ENCODE assay signal across 16 cellular contexts in genomic region chr7:95066736-95067530, GRCh38.
A peak's percentile ranks its signal among the peaks of the same experiment; 100 is the strongest.
DNase-seq lines count a peak whose midpoint lies in the region; ATAC-seq and TF ChIP-seq lines count a peak whose summit lies in the region.
"Had no signal": no experiment of that assay in that cellular context is flagged by ENCODE, and none has a peak within 500 bp of the region (broad histone marks: within the 10 kb centered on the region; RNA-seq: fewer than 3 reads in every experiment).

No MANE protein-coding gene starts in this region.

- H3K27me3 ChIP-seq in GM23338 (ENCODE audit: insufficient read depth) (no peaks in the 10 kb centered on the region), SJCRH30 (no peaks in the 10 kb centered on the region), foreskin keratinocyte (no peaks in the 10 kb centered on the region)
- H3K27me3 ChIP-seq: left lung had no signal

- no peaks in the 10 kb centered on the region for H3K9me2 ChIP-seq in GM23338 (ENCODE audit: insufficient read depth)

- H3K4me1 ChIP-seq in GM23338 (ENCODE audit: insufficient read depth) (peaks cover 15% of the 10 kb centered on the region; the same call in 1 of the 2 replicates), SJCRH30 (peaks cover 9% of the 10 kb centered on the region), foreskin keratinocyte (no peaks in the 10 kb centered on the region)
- H3K4me1 ChIP-seq: left lung had no signal

- no peaks in the 10 kb centered on the region for H3K9me3 Mint-ChIP-seq in GM23338
- H3K9me3 Mint-ChIP-seq: activated T-helper 2 cell treated with anti-CD3 and anti-CD28 coated beads, Interferon-gamma antibody, Interleukin-2, Interleukin-4, amounts not matched to agents 10 μg/mL and 5 μg/mL and 100 μg/mL, durations not matched to agents 14 hours and 24 hours and 36 hours; stimulated activated naive CD8-positive, alpha-beta T cell treated with anti-CD3 and anti-CD28 coated beads, Interleukin-15, Interleukin-2, amounts not matched to agents 100 ng/mL and 50 ng/mL, for 24 hours had no signal

- H3F3A ChIP-seq in GM23338 (replicated peaks; ENCODE audit: low read depth), result no peaks in the 10 kb centered on the region

- no peaks in the 10 kb centered on the region for H3K9me3 ChIP-seq in SJCRH30 (replicated peaks)
- H3K9me3 ChIP-seq: HAP-1, left lung had no signal

- H3K36me3 ChIP-seq in GM23338 (ENCODE audit: insufficient read depth), result no peaks in the 10 kb centered on the region
- H3K36me3 ChIP-seq in SJCRH30, result no peaks in the 10 kb centered on the region
- H3K36me3 ChIP-seq: HAP-1, left lung had no signal

- peaks cover 11% of the 10 kb centered on the region for H3K4me1 Mint-ChIP-seq in GM23338

- H3K4me3 ChIP-seq in GM23338, result no peak overlapping the region
- no peak overlapping the region for H3K4me3 ChIP-seq in SJCRH30
- H3K4me3 ChIP-seq in retinal pigment epithelial cell (ENCODE audit: low read length), result no peak overlapping the region
- H3K4me3 ChIP-seq: HAP-1, left lung had no signal

- ATAC-seq in GM23338 (no peak), foreskin keratinocyte (peak; percentile 72), HG03159 (IDR thresholded peaks at IDR 0.05; ENCODE audit: unreplicated experiment) (no peak)
- ATAC-seq: left lung had no signal

- H3K27ac ChIP-seq in GM23338 (ENCODE audit: low read depth) (no peak overlapping the region), SJCRH30 (peak overlapping the region; percentile 49), foreskin keratinocyte (no peak overlapping the region)
- H3K27ac ChIP-seq: left lung had no signal

- no peaks in the 10 kb centered on the region for H3K27me3 Mint-ChIP-seq in GM23338 (ENCODE audit: insufficient read depth, low read depth, poor library complexity)
- H3K27me3 Mint-ChIP-seq: stimulated activated naive CD8-positive, alpha-beta T cell treated with anti-CD3 and anti-CD28 coated beads, Interleukin-15, Interleukin-2, amounts not matched to agents 100 ng/mL and 50 ng/mL, for 24 hours had no signal

- CTCF ChIA-PET in GM10248 (lab: Yijun Ruan, JAX), result no interaction called here

- DNase-seq in GM23338 (ENCODE audit: low spot score), result no peak
- DNase-seq in SJCRH30, result peak; percentile 12 to 79
- DNase-seq in foreskin keratinocyte, result peak; percentile 13 to 47
- peak; percentile 34 for DNase-seq in retinal pigment epithelial cell (ENCODE audit: low read depth)
- no peak for DNase-seq in GM10248 (ENCODE audit: extremely low spot score)
- no peak for DNase-seq in T-helper 1 cell
- DNase-seq in NAMALWA (ENCODE audit: low spot score), result no peak
- DNase-seq: activated CD4-positive, alpha-beta T cell treated with anti-CD3 and anti-CD28 coated beads for 48 hours; central memory CD4-positive, alpha-beta T cell; left lung; NCI-H2029 treated with DMSO at 0.1 percent for 48 hours; stimulated activated CD4-positive, alpha-beta T cell treated with anti-CD3 and anti-CD28 coated beads, Interleukin-2, amount 100 ng/mL, for 48 hours had no signal

- H3K36me3 Mint-ChIP-seq in GM23338 (ENCODE audit: low read depth), result no peaks in the 10 kb centered on the region

- H3K27ac Mint-ChIP-seq in GM23338, result 0 out of 2 replicates have a peak overlapping the region, but pooled peaks have one; percentile 1
- H3K27ac Mint-ChIP-seq: activated T-helper 2 cell treated with anti-CD3 and anti-CD28 coated beads, Interferon-gamma antibody, Interleukin-2, Interleukin-4, amounts not matched to agents 10 μg/mL and 5 μg/mL and 100 μg/mL, durations not matched to agents 14 hours and 24 hours and 36 hours; stimulated activated naive CD8-positive, alpha-beta T cell treated with anti-CD3 and anti-CD28 coated beads, Interleukin-15, Interleukin-2, amounts not matched to agents 100 ng/mL and 50 ng/mL, for 24 hours had no signal

- H3K4me3 Mint-ChIP-seq in GM23338, result no peak overlapping the region
- H3K4me3 Mint-ChIP-seq: stimulated activated naive CD8-positive, alpha-beta T cell treated with anti-CD3 and anti-CD28 coated beads, Interleukin-15, Interleukin-2, amounts not matched to agents 100 ng/mL and 50 ng/mL, for 24 hours had no signal

- H4K20me1 ChIP-seq in GM23338 (replicated peaks; ENCODE audit: insufficient read depth), result no peaks in the 10 kb centered on the region

- H3K79me2 ChIP-seq in GM23338 (replicated peaks; ENCODE audit: insufficient read depth), result no peaks in the 10 kb centered on the region

- H3K4me2 ChIP-seq in GM23338, result no peak overlapping the region

- TF ChIP-seq CTCF in GM23338 (conservative IDR thresholded peaks at IDR 0.05; ENCODE audit: low read depth in 2 of 2) (no peak), foreskin keratinocyte (conservative IDR thresholded peaks at IDR 0.05) (no peak), retinal pigment epithelial cell (conservative IDR thresholded peaks at IDR 0.05; ENCODE audit: low read depth, low read length) (no peak), GM10248 (IDR thresholded peaks at IDR 0.05; ENCODE audit: control extremely low read depth, extremely low read depth, low read depth, missing control alignments) (no peak)

- no peak overlapping the region for H2AFZ ChIP-seq in GM23338

- POLR2A ChIA-PET in GM10248 (lab: Yijun Ruan, JAX), result no interaction called here

TF ChIP-seq in GM23338, 12 proteins besides CTCF, POLR2A, EP300 and RAD21 (continues in another document):
- TF ChIP-seq, protein P1, sequence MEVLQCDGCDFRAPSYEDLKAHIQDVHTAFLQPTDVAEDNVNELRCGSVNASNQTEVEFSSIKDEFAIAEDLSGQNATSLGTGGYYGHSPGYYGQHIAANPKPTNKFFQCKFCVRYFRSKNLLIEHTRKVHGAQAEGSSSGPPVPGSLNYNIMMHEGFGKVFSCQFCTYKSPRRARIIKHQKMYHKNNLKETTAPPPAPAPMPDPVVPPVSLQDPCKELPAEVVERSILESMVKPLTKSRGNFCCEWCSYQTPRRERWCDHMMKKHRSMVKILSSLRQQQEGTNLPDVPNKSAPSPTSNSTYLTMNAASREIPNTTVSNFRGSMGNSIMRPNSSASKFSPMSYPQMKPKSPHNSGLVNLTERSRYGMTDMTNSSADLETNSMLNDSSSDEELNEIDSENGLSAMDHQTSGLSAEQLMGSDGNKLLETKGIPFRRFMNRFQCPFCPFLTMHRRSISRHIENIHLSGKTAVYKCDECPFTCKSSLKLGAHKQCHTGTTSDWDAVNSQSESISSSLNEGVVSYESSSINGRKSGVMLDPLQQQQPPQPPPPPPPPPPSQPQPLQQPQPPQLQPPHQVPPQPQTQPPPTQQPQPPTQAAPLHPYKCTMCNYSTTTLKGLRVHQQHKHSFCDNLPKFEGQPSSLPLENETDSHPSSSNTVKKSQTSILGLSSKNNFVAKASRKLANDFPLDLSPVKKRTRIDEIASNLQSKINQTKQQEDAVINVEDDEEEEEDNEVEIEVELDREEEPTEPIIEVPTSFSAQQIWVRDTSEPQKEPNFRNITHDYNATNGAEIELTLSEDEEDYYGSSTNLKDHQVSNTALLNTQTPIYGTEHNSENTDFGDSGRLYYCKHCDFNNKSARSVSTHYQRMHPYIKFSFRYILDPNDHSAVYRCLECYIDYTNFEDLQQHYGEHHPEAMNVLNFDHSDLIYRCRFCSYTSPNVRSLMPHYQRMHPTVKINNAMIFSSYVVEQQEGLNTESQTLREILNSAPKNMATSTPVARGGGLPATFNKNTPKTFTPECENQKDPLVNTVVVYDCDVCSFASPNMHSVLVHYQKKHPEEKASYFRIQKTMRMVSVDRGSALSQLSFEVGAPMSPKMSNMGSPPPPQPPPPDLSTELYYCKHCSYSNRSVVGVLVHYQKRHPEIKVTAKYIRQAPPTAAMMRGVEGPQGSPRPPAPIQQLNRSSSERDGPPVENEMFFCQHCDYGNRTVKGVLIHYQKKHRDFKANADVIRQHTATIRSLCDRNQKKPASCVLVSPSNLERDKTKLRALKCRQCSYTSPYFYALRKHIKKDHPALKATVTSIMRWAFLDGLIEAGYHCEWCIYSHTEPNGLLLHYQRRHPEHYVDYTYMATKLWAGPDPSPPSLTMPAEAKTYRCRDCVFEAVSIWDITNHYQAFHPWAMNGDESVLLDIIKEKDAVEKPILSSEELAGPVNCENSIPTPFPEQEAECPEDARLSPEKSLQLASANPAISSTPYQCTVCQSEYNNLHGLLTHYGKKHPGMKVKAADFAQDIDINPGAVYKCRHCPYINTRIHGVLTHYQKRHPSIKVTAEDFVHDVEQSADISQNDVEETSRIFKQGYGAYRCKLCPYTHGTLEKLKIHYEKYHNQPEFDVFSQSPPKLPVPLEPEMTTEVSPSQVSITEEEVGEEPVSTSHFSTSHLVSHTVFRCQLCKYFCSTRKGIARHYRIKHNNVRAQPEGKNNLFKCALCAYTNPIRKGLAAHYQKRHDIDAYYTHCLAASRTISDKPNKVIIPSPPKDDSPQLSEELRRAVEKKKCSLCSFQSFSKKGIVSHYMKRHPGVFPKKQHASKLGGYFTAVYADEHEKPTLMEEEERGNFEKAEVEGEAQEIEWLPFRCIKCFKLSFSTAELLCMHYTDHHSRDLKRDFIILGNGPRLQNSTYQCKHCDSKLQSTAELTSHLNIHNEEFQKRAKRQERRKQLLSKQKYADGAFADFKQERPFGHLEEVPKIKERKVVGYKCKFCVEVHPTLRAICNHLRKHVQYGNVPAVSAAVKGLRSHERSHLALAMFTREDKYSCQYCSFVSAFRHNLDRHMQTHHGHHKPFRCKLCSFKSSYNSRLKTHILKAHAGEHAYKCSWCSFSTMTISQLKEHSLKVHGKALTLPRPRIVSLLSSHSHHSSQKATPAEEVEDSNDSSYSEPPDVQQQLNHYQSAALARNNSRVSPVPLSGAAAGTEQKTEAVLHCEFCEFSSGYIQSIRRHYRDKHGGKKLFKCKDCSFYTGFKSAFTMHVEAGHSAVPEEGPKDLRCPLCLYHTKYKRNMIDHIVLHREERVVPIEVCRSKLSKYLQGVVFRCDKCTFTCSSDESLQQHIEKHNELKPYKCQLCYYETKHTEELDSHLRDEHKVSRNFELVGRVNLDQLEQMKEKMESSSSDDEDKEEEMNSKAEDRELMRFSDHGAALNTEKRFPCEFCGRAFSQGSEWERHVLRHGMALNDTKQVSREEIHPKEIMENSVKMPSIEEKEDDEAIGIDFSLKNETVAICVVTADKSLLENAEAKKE (CRISPR knock-in tag; IDR thresholded peaks at IDR 0.05), result no peak

Comparison
In these comparisons a context has a peak if more than half of its experiments do, and no peak if none do; other contexts are left out.
1. DNase-seq: peak in SJCRH30 (2 of 2), foreskin keratinocyte (2 of 2) and retinal pigment epithelial cell (single experiment); none in GM23338 (single experiment), GM10248 (single experiment), T-helper 1 cell (0 of 5) and NAMALWA (single experiment).